Comparison of ENCODE assay signal across 20 cellular contexts in the genomic region with DNA sequence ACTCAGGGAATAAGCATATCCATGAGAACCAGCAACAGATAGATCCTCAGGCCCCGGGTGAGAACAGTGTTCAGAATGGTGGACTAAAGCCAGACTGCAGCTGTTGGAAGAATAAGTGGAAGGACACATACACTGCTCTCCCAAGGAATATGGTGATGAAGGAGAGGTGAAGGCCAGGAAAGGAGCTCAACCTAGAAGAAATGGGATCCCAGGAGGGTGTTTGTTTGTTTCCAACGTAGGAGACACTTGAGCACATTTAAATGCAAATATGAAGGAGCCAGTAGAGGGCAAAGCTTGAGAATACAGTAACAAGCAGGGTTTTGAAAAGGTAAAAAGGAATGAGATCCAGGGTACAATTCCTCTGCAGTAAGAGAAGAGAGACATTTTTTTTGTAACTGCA. TPM values are rescaled to one million over a fixed set of nuclear protein-coding genes. Genes with fewer than 3 reads are reported as not detected.
DNase-seq lines count a peak whose midpoint lies in the region; ATAC-seq, FAIRE-seq and TF ChIP-seq lines count a peak whose summit lies in the region.
"Had no signal": no experiment of that assay in that cellular context is flagged by ENCODE, and none has a peak within 500 bp of the region (broad histone marks: within the 10 kb centered on the region; RNA-seq: fewer than 3 reads in every experiment).

No MANE protein-coding gene starts in this region.

- H3K4me3 Mint-ChIP-seq in GM23338 (no peak overlapping the region), neural progenitor cell (no peak overlapping the region)
- H3K4me3 Mint-ChIP-seq: CD14-positive monocyte; CD4-positive, alpha-beta memory T cell; H9 had no signal

- H2BK5ac ChIP-seq in H1 (ENCODE audit: low read depth, low read length), result no peak overlapping the region

- H2BK12ac ChIP-seq in H1 (ENCODE audit: low read depth, low read length), result no peak overlapping the region

- peak; percentile 75 for ATAC-seq in GM23338
- no peak for ATAC-seq in HG03025 (IDR thresholded peaks at IDR 0.05; ENCODE audit: low FRiP score, unreplicated experiment)
- ATAC-seq: A549, GM12878 had no signal

- no peak for TF ChIP-seq RAD21 in H1 (IDR thresholded peaks at IDR 0.05 in 1 of 2, conservative IDR thresholded peaks at IDR 0.05 in 1 of 2; ENCODE audit: low read depth in 2 of 2, low read length in 2 of 2)

- peaks cover 4% of the 10 kb centered on the region for H3K27me3 Mint-ChIP-seq in GM23338 (ENCODE audit: insufficient read depth, low read depth, poor library complexity)
- no peaks in the 10 kb centered on the region for H3K27me3 Mint-ChIP-seq in neural progenitor cell (ENCODE audit: insufficient read depth, low read depth)
- H3K27me3 Mint-ChIP-seq: CD4-positive, alpha-beta memory T cell had no signal

- no peak for TF ChIP-seq EP300 in H1 (IDR thresholded peaks at IDR 0.05; ENCODE audit: borderline replicate concordance in 1 of 2, low read depth in 2 of 2, low read length in 2 of 2)

- no peak overlapping the region for H3K56ac ChIP-seq in H1 (replicated peaks; ENCODE audit: insufficient read length, low read depth, low read length)

- H3K18ac ChIP-seq in H1 (ENCODE audit: extremely low read depth, low read length), result no peak overlapping the region

- no peak overlapping the region for H3K4ac ChIP-seq in H1 (replicated peaks; ENCODE audit: insufficient read length, low read depth, low read length)

- no peak overlapping the region for H2AK5ac ChIP-seq in H1 (ENCODE audit: low read depth, low read length)

- H3K36me3 ChIP-seq in GM23338 (ENCODE audit: insufficient read depth) (no peaks in the 10 kb centered on the region), Loucy (ENCODE audit: insufficient read depth, low read length) (no peaks in the 10 kb centered on the region), H1 (ENCODE audit: control insufficient read depth in 2 of 4, insufficient read depth in 4 of 4, low read length in 3 of 4) (no peaks in the 10 kb centered on the region), neural progenitor cell (no peaks in the 10 kb centered on the region)
- H3K36me3 ChIP-seq: BLaER1 had no signal

- no peak overlapping the region for H2BK120ac ChIP-seq in H1 (replicated peaks; ENCODE audit: low read depth, low read length)

- H3K4me3 ChIP-seq in GM23338 (no peak overlapping the region), Loucy (ENCODE audit: low read length, poor library complexity, severe bottlenecking) (no peak overlapping the region), H1 (ENCODE audit: extremely low read depth in 1 of 4, insufficient read depth in 2 of 4, low read depth in 3 of 4, low read length in 4 of 4) (no peak overlapping the region), neural progenitor cell (no peak overlapping the region)
- H3K4me3 ChIP-seq: A549, BLaER1, GM12878, GM23248 had no signal

- H3K27ac Mint-ChIP-seq in GM23338, result no peak overlapping the region
- no peak overlapping the region for H3K27ac Mint-ChIP-seq in neural progenitor cell
- H3K27ac Mint-ChIP-seq: CD14-positive monocyte; CD4-positive, alpha-beta memory T cell; H9 had no signal

- no peaks in the 10 kb centered on the region for H3K4me1 Mint-ChIP-seq in GM23338
- no peaks in the 10 kb centered on the region for H3K4me1 Mint-ChIP-seq in neural progenitor cell
- H3K4me1 Mint-ChIP-seq: CD14-positive monocyte; CD4-positive, alpha-beta memory T cell; H9 had no signal

- FAIRE-seq in H1 (lab: Jason Lieb, UNC), result no peak
- FAIRE-seq: A549, GM12878, GM19239 had no signal

- no peaks in the 10 kb centered on the region for H3K23me2 ChIP-seq in H1 (ENCODE audit: low read depth, low read length)

- H2BK15ac ChIP-seq in H1 (ENCODE audit: low read length), result no peak overlapping the region

- H4K91ac ChIP-seq in H1 (replicated peaks; ENCODE audit: insufficient read length, low read length), result no peak overlapping the region

- H3K36me3 Mint-ChIP-seq in GM23338 (ENCODE audit: low read depth) (no peaks in the 10 kb centered on the region), neural progenitor cell (no peaks in the 10 kb centered on the region)
- H3K36me3 Mint-ChIP-seq: CD14-positive monocyte; CD4-positive, alpha-beta memory T cell had no signal

- DNase-seq in GM23338 (ENCODE audit: low spot score), result no peak
- DNase-seq in H1 (ENCODE audit: low read depth in 1 of 2, low spot score in 2 of 2), result no peak
- no peak for DNase-seq in neural progenitor cell (ENCODE audit: low spot score)
- DNase-seq in activated naive CD4-positive, alpha-beta T cell treated with Interleukin-2 at 50 U/mL for 16 hours, result no peak
- DNase-seq in G401 (ENCODE audit: low spot score), result no peak
- DNase-seq: AML-193; Calu3; CD4-positive, alpha-beta memory T cell; DMS79 treated with DMSO at 0.1 percent for 48 hours; GM23248; H9 had no signal

- H3K23ac ChIP-seq in H1 (ENCODE audit: insufficient read length), result no peak overlapping the region

- no peaks in the 10 kb centered on the region for H3K9me3 Mint-ChIP-seq in GM23338
- no peaks in the 10 kb centered on the region for H3K9me3 Mint-ChIP-seq in neural progenitor cell
- H3K9me3 Mint-ChIP-seq: CD14-positive monocyte; CD4-positive, alpha-beta memory T cell; H9 had no signal

- H3K9ac ChIP-seq in Loucy (ENCODE audit: low read depth, low read length, poor library complexity, severe bottlenecking) (no peak overlapping the region), H1 (replicated peaks in 1 of 4; ENCODE audit: extremely low read depth in 1 of 4, low read depth in 3 of 4, low read length in 3 of 4) (no peak overlapping the region), neural progenitor cell (no peak overlapping the region)
- H3K9ac ChIP-seq: BLaER1, GM23248, KMS-11 had no signal

- TF ChIP-seq CTCF in GM23338 (conservative IDR thresholded peaks at IDR 0.05; ENCODE audit: low read depth in 2 of 2) (no peak), Loucy (conservative IDR thresholded peaks at IDR 0.05; ENCODE audit: low read length) (no peak), H1 (IDR thresholded peaks at IDR 0.05; ENCODE audit: control extremely low read depth in 1 of 3, insufficient read depth in 1 of 3, low read depth in 1 of 3, low read length in 3 of 3) (no peak), neural progenitor cell (IDR thresholded peaks at IDR 0.05) (no peak)

- H3F3A ChIP-seq in GM23338 (replicated peaks; ENCODE audit: low read depth), result no peaks in the 10 kb centered on the region
- no peaks in the 10 kb centered on the region for H3F3A ChIP-seq in Loucy (ENCODE audit: low read depth)
- no peaks in the 10 kb centered on the region for H3F3A ChIP-seq in neural progenitor cell (ENCODE audit: low read depth)

- H3K27ac ChIP-seq in GM23338 (ENCODE audit: low read depth) (no peak overlapping the region), H1 (ENCODE audit: low read depth, low read length) (no peak overlapping the region), neural progenitor cell (no peak overlapping the region)
- H3K27ac ChIP-seq: 22Rv1, A549, BLaER1, GM23248, KMS-11 had no signal

- in situ Hi-C loops in G401 (cut with HindIII; ENCODE audit: low sequenced_read_pairs), result no loop called here

- H3K9me3 ChIP-seq in Loucy (ENCODE audit: insufficient read depth, low read depth, low read length), result no peaks in the 10 kb centered on the region
- no peaks in the 10 kb centered on the region for H3K9me3 ChIP-seq in H1 (ENCODE audit: insufficient read depth in 2 of 2, low read depth in 1 of 2, low read length in 1 of 2)
- no peaks in the 10 kb centered on the region for H3K9me3 ChIP-seq in neural progenitor cell (ENCODE audit: low read depth)
- H3K9me3 ChIP-seq: A549, BLaER1 had no signal

- H4K20me1 ChIP-seq in GM23338 (replicated peaks; ENCODE audit: insufficient read depth) (no peaks in the 10 kb centered on the region), Loucy (ENCODE audit: insufficient read depth, low read length, poor library complexity, severe bottlenecking) (no peaks in the 10 kb centered on the region), H1 (replicated peaks in 1 of 2; ENCODE audit: control insufficient read depth in 1 of 2, insufficient read depth in 2 of 2, low read length in 2 of 2) (no peaks in the 10 kb centered on the region), neural progenitor cell (ENCODE audit: low read depth) (no peaks in the 10 kb centered on the region)
- H4K20me1 ChIP-seq: BLaER1 had no signal

- no peak overlapping the region for H3K14ac ChIP-seq in H1 (ENCODE audit: insufficient read length)

- H3K4me1 ChIP-seq in GM23338 (ENCODE audit: insufficient read depth), result peaks cover 6% of the 10 kb centered on the region; the same call in 1 of the 2 replicates
- H3K4me1 ChIP-seq in Loucy (ENCODE audit: insufficient read depth, low read length, poor library complexity, severe bottlenecking), result no peaks in the 10 kb centered on the region
- peaks cover 0 to 9% (median 4%) of the 10 kb centered on the region in 4 experiments; a peak in 5 of 7 replicates for H3K4me1 ChIP-seq in H1 (replicated peaks in 1 of 4; ENCODE audit: control insufficient read depth in 3 of 4, insufficient read depth in 4 of 4, low read length in 3 of 4)
- H3K4me1 ChIP-seq in neural progenitor cell, result no peaks in the 10 kb centered on the region
- H3K4me1 ChIP-seq: A549, BLaER1 had no signal

- 0 out of 2 replicates have a peak, but pooled peaks cover 4% of the 10 kb centered on the region for H3K9me2 ChIP-seq in GM23338 (ENCODE audit: insufficient read depth)
- no peaks in the 10 kb centered on the region for H3K9me2 ChIP-seq in Loucy (replicated peaks; ENCODE audit: low read depth, low read length)

- no peaks in the 10 kb centered on the region for H3K27me3 ChIP-seq in GM23338 (ENCODE audit: insufficient read depth)
- no peaks in the 10 kb centered on the region for H3K27me3 ChIP-seq in Loucy (ENCODE audit: insufficient read depth, low read length, poor library complexity, severe bottlenecking)
- H3K27me3 ChIP-seq in H1 (replicated peaks in 1 of 4; ENCODE audit: control insufficient read depth in 3 of 4, extremely low read depth in 1 of 4, insufficient read depth in 3 of 4, low read length in 3 of 4), result no peaks in the 10 kb centered on the region
- H3K27me3 ChIP-seq in neural progenitor cell, result no peaks in the 10 kb centered on the region
- H3K27me3 ChIP-seq: BLaER1 had no signal

- H3K79me1 ChIP-seq in H1 (ENCODE audit: low read depth, low read length), result no peaks in the 10 kb centered on the region

- CTCF ChIA-PET in H1 (lab: Charles Lee; ENCODE audit: partially characterized antibody), result interaction anchor here (0.9 to 1.9 kb wide), 4 partner anchors 9 to 85 kb away, joined by 3 to 7 read pairs (median 4); no protein-coding TSS in a partner anchor

- H3K4me2 ChIP-seq in GM23338 (no peak overlapping the region), Loucy (ENCODE audit: low read depth, low read length, poor library complexity, severe bottlenecking) (no peak overlapping the region), H1 (ENCODE audit: insufficient read depth in 1 of 2, low read depth in 2 of 2, low read length in 2 of 2) (peak overlapping the region; percentile 29 to 35; a peak in 3 of 4 replicates), neural progenitor cell (no peak overlapping the region)
- H3K4me2 ChIP-seq: A549, BLaER1, KMS-11 had no signal

- H2AFZ ChIP-seq in GM23338 (no peak overlapping the region), Loucy (ENCODE audit: low read length) (peak overlapping the region; percentile 35; the same call in 1 of the 2 replicates), H1 (ENCODE audit: low read length) (no peak overlapping the region), neural progenitor cell (replicated peaks) (peak overlapping the region; percentile 48)
- H2AFZ ChIP-seq: GM23248 had no signal

- no peak for TF ChIP-seq POLR2A in H1 (IDR thresholded peaks at IDR 0.05; ENCODE audit: control extremely low read depth in 1 of 2, low read depth in 2 of 2, low read length in 2 of 2)

- 48% methylated on average over 2 of the region's 2 CpGs; no CpG with 5 or more reads in 1 of the 2 experiments for WGBS in H1 (ENCODE audit: extremely low coverage in 1 of 2, insufficient coverage in 1 of 2, insufficient read length in 1 of 2, insufficient replicate concordance in 2 of 2, low coverage in 1 of 2, low lambda C conversion rate in 2 of 2, missing lambda C conversion rate in 1 of 2), 2 experiments

- H3K79me2 ChIP-seq in GM23338 (replicated peaks; ENCODE audit: insufficient read depth), result no peaks in the 10 kb centered on the region
- H3K79me2 ChIP-seq in Loucy (ENCODE audit: insufficient read depth, low read length), result no peaks in the 10 kb centered on the region
- no peaks in the 10 kb centered on the region for H3K79me2 ChIP-seq in H1 (ENCODE audit: control insufficient read depth in 1 of 2, insufficient read depth in 2 of 2, low read length in 2 of 2)
- H3K79me2 ChIP-seq in neural progenitor cell (ENCODE audit: low read depth), result no peaks in the 10 kb centered on the region

- H4K8ac ChIP-seq in H1 (ENCODE audit: extremely low read depth, insufficient read depth, low read length), result no peak overlapping the region

- H4K5ac ChIP-seq in H1 (ENCODE audit: insufficient read length, low read depth, low read length), result no peak overlapping the region

- H2BK20ac ChIP-seq in H1 (ENCODE audit: low read length), result 0 out of 2 replicates have a peak overlapping the region, but pooled peaks have one; percentile 17

- POLR2A ChIA-PET in H1 (lab: Charles Lee; ENCODE audit: partially characterized antibody), result no interaction called here

RNA-seq across cellular contexts. Expression of a gene that starts 42.4 kb away (rescaled TPM):
- total RNA-seq in GM23338 (2014; rRNA removed; shearing (Covaris generic)), result 0.27 and 0.69 TPM in 2 replicates
- polyA plus RNA-seq in GM23338 (2016; fragmentation: Nextera tagmentation; extraction: Ambion mirVana) (0.24 and 0.97 TPM in 2 replicates), H1 (2011; rRNA removed) (0.12 and 0.28 TPM in 2 replicates)
- total RNA-seq in H1 (2021; fragmentation: NEBNext Ultra II Directional; extraction: Animal tissue kit (Norgen Biotek cat#: 25700)), result 0.61 and 0.76 TPM in 2 replicates
- polyA plus RNA-seq in H1 (2011; cell fraction: cytosol; rRNA removed), result 0.23 TPM
- polyA plus RNA-seq in H1 (2011; cell fraction: nucleus; rRNA removed), result 0.34 TPM
- 0.14 to 0.31 TPM (median 0.19 TPM) in 4 replicates for polyA plus RNA-seq in H1 (2012, experiment 1 of 2)
- 0.31 TPM for polyA plus RNA-seq in H1 (2012, experiment 2 of 2)
- 0.55 TPM for polyA plus RNA-seq in H1 (2013, experiment 1 of 2)
- 0.52 TPM for polyA plus RNA-seq in H1 (2013, experiment 2 of 2)
- polyA minus RNA-seq in H1 (2011; rRNA and poly(A)+ RNA removed), result 0.15 and 0.16 TPM in 2 replicates
- not detected for polyA minus RNA-seq in H1 (2011; cell fraction: cytosol; rRNA and poly(A)+ RNA removed)
- 0.70 TPM for polyA minus RNA-seq in H1 (2011; cell fraction: nucleus; rRNA and poly(A)+ RNA removed)
- 0.06 TPM in 1 of 2 replicates, not detected in the other for total RNA-seq in neural progenitor cell (ENCODE audit: low replicate concordance)
- total RNA-seq in G401 (2014; rRNA removed; shearing (Covaris generic)), result not detected in 2 replicates
- total RNA-seq: Calu3; CD4-positive, alpha-beta memory T cell; GM12878; GM23248; H9 had no signal
- polyA plus RNA-seq: A549; CD14-positive monocyte; CD4-positive, alpha-beta memory T cell; GM12878; GM23248 had no signal

Comparison
In these comparisons a context has a peak if more than half of its experiments do, and no peak if none do; other contexts are left out.
1. H2AFZ ChIP-seq: peak in Loucy (single experiment) and neural progenitor cell (single experiment); none in GM23338 (single experiment) and H1 (single experiment).
2. H3K4me2 ChIP-seq: peak in H1 (2 of 2); none in GM23338 (single experiment), Loucy (single experiment) and neural progenitor cell (single experiment).